In genomic region chr17:57067162-57067561, GRCh38 we compare ENCODE assay signal across 22 cellular contexts.
"Had no signal": no experiment of that assay in that cellular context is flagged by ENCODE, and none has a peak within 500 bp of the region (broad histone marks: within the 10 kb centered on the region; RNA-seq: fewer than 3 reads in every experiment).

No MANE protein-coding gene starts in this region.

- H3K4me3 ChIP-seq: coronary artery, heart right ventricle, sigmoid colon, spleen, vagina had no signal

- H3K27ac ChIP-seq: coronary artery, epithelial cell of prostate, heart right ventricle, sigmoid colon, spleen, vagina had no signal

- ATAC-seq: heart right ventricle; naive thymus-derived CD8-positive, alpha-beta T cell had no signal

- H3K27me3 ChIP-seq: heart right ventricle, sigmoid colon, vagina had no signal

- H3K4me1 ChIP-seq: spleen, vagina had no signal

- H3K36me3 ChIP-seq: heart right ventricle, sigmoid colon, spleen, vagina had no signal

- DNase-seq: activated CD4-positive, alpha-beta memory T cell treated with anti-CD3 and anti-CD28 coated beads for 36 hours; activated CD4-positive, alpha-beta T cell treated with anti-CD3 and anti-CD28 coated beads for 48 hours; activated effector memory CD4-positive, alpha-beta T cell treated with Interleukin-2 at 50 U/mL for 16 hours; activated naive CD4-positive, alpha-beta T cell treated with anti-CD3 and anti-CD28 coated beads for 36 hours; activated naive CD8-positive, alpha-beta T cell treated with anti-CD3 and anti-CD28 coated beads, Interleukin-2, amount 10 ng/mL, durations not matched to agents 7 days and 5 days; activated T-cell treated with anti-CD3 and anti-CD28 coated beads, Interleukin-2, amount 50 U/mL, for 48 hours; amniotic stem cell; endodermal cell; heart right ventricle; islet precursor cell; left cardiac atrium; mesenchymal stem cell; naive thymus-derived CD8-positive, alpha-beta T cell; retina; sigmoid colon; spleen; stimulated activated CD4-positive, alpha-beta T cell treated with anti-CD3 and anti-CD28 coated beads, Interleukin-4, amount 100 ng/mL, for 1 hour; stimulated activated naive CD4-positive, alpha-beta T cell treated with Interleukin-2 at 50 U/mL for 16 hours; T-helper 9 cell had no signal

- H3K9me3 ChIP-seq: heart right ventricle, sigmoid colon, spleen, vagina had no signal
